ENCODE assay signal across 21 cellular contexts in genomic region chr11:69269926-69270697, GRCh38.
"Had no signal": no experiment of that assay in that cellular context is flagged by ENCODE, and none has a peak within 500 bp of the region (broad histone marks: within the 10 kb centered on the region; RNA-seq: fewer than 3 reads in every experiment).

No MANE protein-coding gene starts in this region.

- DNase-seq: IMR-90, Karpas-422, KG1, MG63, NCI-H1092, NCI-H1105 treated with DMSO at 0.1 percent for 48 hours, NCI-H1417 treated with DMSO at 0.1 percent for 48 hours, NCI-H146, NCI-H1694 treated with DMSO at 0.1 percent for 48 hours, NCI-H1930, NCI-H2081, NCI-H2107, NCI-H2227 treated with DMSO at 0.1 percent for 48 hours, NCI-H510A, NCI-H69, NCI-H774, RPMI8226, SHP77 treated with DMSO at 0.1 percent for 48 hours, SJCRH30 had no signal

- ATAC-seq: HepG2, SK-N-SH treated with all-trans-retinoic acid at 6 μM for 48 hours had no signal

- H3K4me1 ChIP-seq: SJCRH30 had no signal

- H3K36me3 ChIP-seq: MG63, SJCRH30 had no signal

- H3K27ac ChIP-seq: SJCRH30 had no signal

- H3K9me3 ChIP-seq: MG63, SJCRH30 had no signal

- H3K27me3 ChIP-seq: MG63, SJCRH30 had no signal

- H3K4me3 ChIP-seq: MG63, SJCRH30 had no signal
